Comparison of ENCODE assay signal across 15 cellular contexts in the genomic region with DNA sequence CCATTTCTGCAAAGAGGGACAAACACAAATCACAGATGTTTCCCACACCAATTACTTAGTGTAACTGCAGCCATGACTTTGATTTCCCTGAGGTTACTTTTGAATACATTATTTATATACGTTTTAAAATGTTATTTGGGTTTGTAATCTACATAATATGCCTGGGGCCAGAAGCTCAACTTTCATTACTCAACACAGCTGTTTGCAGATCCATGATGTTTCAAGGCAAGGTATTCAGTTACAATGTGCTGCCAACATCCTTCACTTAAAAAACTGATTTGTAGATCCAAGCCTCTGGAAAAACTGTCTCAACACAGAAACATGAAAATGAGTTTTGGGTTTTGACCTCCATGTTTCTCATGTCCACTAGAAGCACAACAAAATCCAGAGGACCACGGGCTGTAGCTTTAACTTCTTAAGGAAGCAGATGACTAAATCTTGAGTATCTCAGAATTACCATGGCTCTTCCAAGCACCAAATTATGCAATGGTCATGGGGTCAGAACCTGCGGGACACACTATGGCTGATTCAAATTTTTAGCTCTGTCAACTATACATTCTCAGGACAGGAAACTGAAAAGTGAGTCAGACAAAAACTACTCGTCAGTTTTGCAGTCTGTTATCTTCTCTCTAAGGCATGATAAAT.
DNase-seq lines count a peak whose midpoint lies in the region; ATAC-seq and TF ChIP-seq lines count a peak whose summit lies in the region.
"Had no signal": no experiment of that assay in that cellular context is flagged by ENCODE, and none has a peak within 500 bp of the region (broad histone marks: within the 10 kb centered on the region; RNA-seq: fewer than 3 reads in every experiment).

No MANE protein-coding gene starts in this region.

- H3K4me1 Mint-ChIP-seq in stimulated activated memory B cell treated with anti-CD40 and anti-IgM and Interleukin-4, amounts not matched to agents 10 μg/mL and 1 μg/mL and 100 μg/mL, for 72 hours = no peaks in the 10 kb centered on the region

- in situ Hi-C loops in GM23248 (cut with MboI) = no loop called here

- TF ChIP-seq CTCF in psoas muscle (IDR thresholded peaks at IDR 0.05) = no peak

- H3K36me3 Mint-ChIP-seq in stimulated activated memory B cell treated with anti-CD40 and anti-IgM and Interleukin-4, amounts not matched to agents 10 μg/mL and 1 μg/mL and 100 μg/mL, for 72 hours = no peaks in the 10 kb centered on the region
- H3K36me3 Mint-ChIP-seq: activated naive CD4-positive, alpha-beta T cell treated with anti-CD3 and anti-CD28 coated beads, Interleukin-2, amount 50 U/mL, for 72 hours had no signal

- H4K20me1 ChIP-seq in GM23248 (ENCODE audit: insufficient read depth) = no peaks in the 10 kb centered on the region

- H3K4me1 ChIP-seq in GM23248 (ENCODE audit: insufficient read depth) (peaks cover 40% of the 10 kb centered on the region), psoas muscle (peaks cover 52% of the 10 kb centered on the region)

- H2AFZ ChIP-seq in GM23248 = no peak overlapping the region

- intact Hi-C loops in psoas muscle (cut with DNase I) = no loop called here

- peak overlapping the region; percentile 25 for H3K4me2 ChIP-seq in GM23248 (ENCODE audit: unreplicated experiment)

- H3K27me3 Mint-ChIP-seq in stimulated activated memory B cell treated with anti-CD40 and anti-IgM and Interleukin-4, amounts not matched to agents 10 μg/mL and 1 μg/mL and 100 μg/mL, for 72 hours = no peaks in the 10 kb centered on the region

- H3F3A ChIP-seq in GM23248 (ENCODE audit: insufficient read depth) = peaks cover 36% of the 10 kb centered on the region

- H3K9me3 Mint-ChIP-seq in stimulated activated memory B cell treated with anti-CD40 and anti-IgM and Interleukin-4, amounts not matched to agents 10 μg/mL and 1 μg/mL and 100 μg/mL, for 72 hours = no peaks in the 10 kb centered on the region
- H3K9me3 Mint-ChIP-seq: activated naive CD4-positive, alpha-beta T cell treated with anti-CD3 and anti-CD28 coated beads, Interleukin-2, amount 50 U/mL, for 72 hours; neural crest cell had no signal

- 0 to 1% methylated on average over 4 of the region's 4 CpGs for WGBS in GM23248 (ENCODE audit: low coverage in 1 of 2, low lambda C conversion rate in 2 of 2, missing lambda C conversion rate in 2 of 2), 2 experiments
- WGBS in psoas muscle, 3 donors = 45 to 52% (median 47%) methylated on average over 4 of the region's 4 CpGs

- H3K4me3 Mint-ChIP-seq in stimulated activated memory B cell treated with anti-CD40 and anti-IgM and Interleukin-4, amounts not matched to agents 10 μg/mL and 1 μg/mL and 100 μg/mL, for 72 hours = no peak overlapping the region
- H3K4me3 Mint-ChIP-seq: neural crest cell had no signal

- no peaks in the 10 kb centered on the region for H3K9me3 ChIP-seq in GM23248 (ENCODE audit: low read depth)
- H3K9me3 ChIP-seq in psoas muscle = no peaks in the 10 kb centered on the region
- H3K9me3 ChIP-seq: heart left ventricle had no signal

- peak overlapping the region; percentile 44 for H3K27ac ChIP-seq in GM23248
- H3K27ac ChIP-seq in psoas muscle = peak overlapping the region; percentile 16
- H3K27ac ChIP-seq: skin epidermis had no signal

- H3K27ac Mint-ChIP-seq in stimulated activated memory B cell treated with anti-CD40 and anti-IgM and Interleukin-4, amounts not matched to agents 10 μg/mL and 1 μg/mL and 100 μg/mL, for 72 hours = no peak overlapping the region
- H3K27ac Mint-ChIP-seq: activated naive CD4-positive, alpha-beta T cell treated with anti-CD3 and anti-CD28 coated beads, Interleukin-2, amount 50 U/mL, for 72 hours had no signal

- no peak overlapping the region for H3K9ac ChIP-seq in GM23248

- ATAC-seq in psoas muscle (no peak), HG02623 (IDR thresholded peaks at IDR 0.05; ENCODE audit: unreplicated experiment) (no peak), GM18868 (IDR thresholded peaks at IDR 0.05; ENCODE audit: unreplicated experiment) (no peak)
- ATAC-seq in stimulated activated memory B cell treated with anti-CD40 and anti-IgM and Interleukin-4, amounts not matched to agents 10 μg/mL and 1 μg/mL and 100 μg/mL, for 72 hours = no peak
- ATAC-seq: activated naive CD4-positive, alpha-beta T cell treated with anti-CD3 and anti-CD28 coated beads, Interleukin-2, amount 50 U/mL, for 72 hours; K562; Right ventricle myocardium inferior had no signal

- H3K9me2 ChIP-seq in GM23248 (ENCODE audit: insufficient read depth) = no peaks in the 10 kb centered on the region

- H3K36me3 ChIP-seq in GM23248 (ENCODE audit: low read depth) = no peaks in the 10 kb centered on the region
- no peaks in the 10 kb centered on the region for H3K36me3 ChIP-seq in psoas muscle (ENCODE audit: insufficient read depth in 1 of 2, low read depth in 1 of 2)
- H3K36me3 ChIP-seq: heart left ventricle had no signal

- no peaks in the 10 kb centered on the region for H3K79me2 ChIP-seq in GM23248 (ENCODE audit: insufficient read depth)

- DNase-seq in GM23248 = peak; percentile 91
- peak; percentile 86 for DNase-seq in RPMI7951 (ENCODE audit: low read depth)
- DNase-seq in fibroblast of gingiva (ENCODE audit: low read depth) = peak; percentile 67
- no peak for DNase-seq in psoas muscle
- no peak for DNase-seq in SHP77 treated with DMSO at 0.1 percent for 48 hours (lab: John Stamatoyannopoulos, UW)
- DNase-seq: NCI-H1694 had no signal

- H3K27me3 ChIP-seq in GM23248 (replicated peaks; ENCODE audit: insufficient read depth) (no peaks in the 10 kb centered on the region), psoas muscle (ENCODE audit: insufficient read depth in 3 of 3, low read length in 2 of 3) (no peaks in the 10 kb centered on the region)
- H3K27me3 ChIP-seq: heart left ventricle had no signal

- H3K4me3 ChIP-seq in GM23248 (no peak overlapping the region), psoas muscle (no peak overlapping the region)
- H3K4me3 ChIP-seq: K562, skin epidermis had no signal

Comparison
In these comparisons a context has a peak if more than half of its experiments do, and no peak if none do; other contexts are left out.
1. DNase-seq: peak in GM23248 (single experiment), RPMI7951 (single experiment) and fibroblast of gingiva (single experiment); none in psoas muscle (0 of 2) and SHP77 treated with DMSO at 0.1 percent for 48 hours (single experiment).